8 cellular contexts compared by ENCODE assay signal in genomic region chr7:92835851-92836488, GRCh38. TPM values are rescaled to one million over a fixed set of nuclear protein-coding genes. Genes with fewer than 3 reads are reported as not detected.
A peak's percentile ranks its signal among the peaks of the same experiment; 100 is the strongest.
DNase-seq lines count a peak whose midpoint lies in the region; ATAC-seq and TF ChIP-seq lines count a peak whose summit lies in the region.

No MANE protein-coding gene starts in this region.

- H2AK9ac ChIP-seq in IMR-90 (replicated peaks; ENCODE audit: low read depth, low read length, poor library complexity) = peak overlapping the region; percentile 98

- peak overlapping the region; percentile 86 for H2AFZ ChIP-seq in IMR-90 (replicated peaks; ENCODE audit: low read length, poor library complexity)

- in situ Hi-C loops in IMR-90 (cut with MboI; ENCODE audit: low sequenced_read_pairs) = no loop called here

- H3K4me3 ChIP-seq in Caco-2 (ENCODE audit: low read depth, low read length) (peak overlapping the region; percentile 79), IMR-90 (ENCODE audit: insufficient read depth, low read depth, low read length) (peak overlapping the region; percentile 98), mesendoderm (ENCODE audit: low read length) (peak overlapping the region; percentile 80), subcutaneous abdominal adipose tissue (ENCODE audit: low read depth in 1 of 5, low read length in 5 of 5) (peak overlapping the region; percentile 96 to 99 (median 98))

- H2AK5ac ChIP-seq in IMR-90 (ENCODE audit: low read depth, low read length) = peak overlapping the region; percentile 93
- H2AK5ac ChIP-seq in mesendoderm (ENCODE audit: low read length) = no peak overlapping the region

- no peaks in the 10 kb centered on the region for H3K36me3 ChIP-seq in Caco-2 (ENCODE audit: control insufficient read depth, insufficient read depth, low read length)
- peaks cover 7% of the 10 kb centered on the region for H3K36me3 ChIP-seq in IMR-90 (ENCODE audit: control insufficient read depth, insufficient read depth, low read length)
- H3K36me3 ChIP-seq in mesendoderm (ENCODE audit: control insufficient read depth, insufficient read depth, low read length) = no peaks in the 10 kb centered on the region
- peaks cover 0 to 3% (median 0%) of the 10 kb centered on the region in 5 donors for H3K36me3 ChIP-seq in subcutaneous abdominal adipose tissue (ENCODE audit: control insufficient read depth in 5 of 5, insufficient read depth in 5 of 5, low read length in 5 of 5)

- peak overlapping the region; percentile 65 for H3K14ac ChIP-seq in IMR-90 (replicated peaks; ENCODE audit: low read depth, low read length)

- BruUV-seq in Caco-2 (replicated peaks; lab: Mats Ljungman, UMichigan) (no TSS peak), IMR-90 (replicated peaks; lab: Mats Ljungman, UMichigan) (no TSS peak)

- POLR2A ChIA-PET in Caco-2 (lab: Charles Lee) (interaction anchor here (0.6 kb wide), 2 partner anchors 97 to 98 kb away, joined by 3 to 15 read pairs; no protein-coding TSS in a partner anchor), IMR-90 (lab: Charles Lee; ENCODE audit: unreplicated experiment) (interaction anchor here (0.5 to 1.2 kb wide), 5 partner anchors 151 to 308 kb away, joined by 3 to 14 read pairs (median 5); partner anchors contain the start of genes PEX1 and RBM48)

- peak overlapping the region; percentile 64 for H2BK120ac ChIP-seq in IMR-90 (ENCODE audit: low read depth, low read length)
- peak overlapping the region; percentile 68 for H2BK120ac ChIP-seq in mesendoderm (ENCODE audit: low read depth, low read length)

- DNase-seq in Caco-2 (peak; percentile 25 to 36), IMR-90 (no peak), mesendoderm (peak; percentile 34), middle frontal gyrus (ENCODE audit: extremely low spot score, low spot score) (no peak)
- DNase-seq in effector CD8-positive, alpha-beta T cell (lab: John Stamatoyannopoulos, UW) = peak; percentile 6

- WGBS in IMR-90 (ENCODE audit: extremely low coverage in 2 of 2, insufficient read length in 1 of 2), 2 experiments = no CpG with 5 or more reads among the region's 32 CpGs
- WGBS in mesendoderm (ENCODE audit: extremely low coverage, insufficient coverage, low lambda C conversion rate) = no CpG with 5 or more reads among the region's 32 CpGs

- H3K27ac ChIP-seq in IMR-90 (ENCODE audit: insufficient read depth, low read length) (peak overlapping the region; percentile 98), mesendoderm (ENCODE audit: low read depth, low read length) (peak overlapping the region; percentile 52), subcutaneous abdominal adipose tissue (ENCODE audit: low read depth, low read length) (peak overlapping the region; percentile 89)

- peak overlapping the region; percentile 86 for H3K4me3 Mint-ChIP-seq in Caco-2 (ENCODE audit: unreplicated experiment)

- peak overlapping the region; percentile 37 for H2BK15ac ChIP-seq in IMR-90 (ENCODE audit: low read depth, low read length)
- H2BK15ac ChIP-seq in mesendoderm (replicated peaks; ENCODE audit: low read depth) = no peak overlapping the region

- no peak for TF ChIP-seq CTCF in Caco-2 (IDR thresholded peaks at IDR 0.05; ENCODE audit: insufficient read depth in 1 of 2, low read depth in 1 of 2, low read length in 1 of 2, severe bottlenecking in 1 of 2, unreplicated experiment in 1 of 2)
- no peak for TF ChIP-seq CTCF in IMR-90 (conservative IDR thresholded peaks at IDR 0.05; ENCODE audit: low read depth, low read length)

- peak overlapping the region; percentile 82 to 94 for H4K8ac ChIP-seq in IMR-90 (ENCODE audit: low read depth in 2 of 2, low read length in 2 of 2)
- H4K8ac ChIP-seq in mesendoderm (ENCODE audit: low read depth, low read length) = no peak overlapping the region

- TF ChIP-seq RAD21 in IMR-90 (IDR thresholded peaks at IDR 0.05; ENCODE audit: low read length) = no peak

- H3K36me3 Mint-ChIP-seq in Caco-2 (ENCODE audit: insufficient read depth, unreplicated experiment) = peaks cover 54% of the 10 kb centered on the region

- CTCF ChIA-PET in Caco-2 (lab: Charles Lee) = interaction anchor here (0.6 to 1.6 kb wide), 5 partner anchors 18 to 389 kb away, joined by 4 to 12 read pairs (median 8); partner anchors contain the start of gene GATAD1
- CTCF ChIA-PET in IMR-90 (lab: Yijun Ruan, JAX) = no interaction called here

- intact Hi-C loops in Caco-2 (cut with micrococcal nuclease; ENCODE audit: unreplicated experiment) (loop anchor here (5.0 kb wide), 1 partner anchor 391 kb away; the partner anchor contains the start of gene HEPACAM2), IMR-90 (cut with micrococcal nuclease) (loop anchor here (1.0 kb wide), 1 partner anchor 151 kb away; no protein-coding TSS in a partner anchor)

- H3K56ac ChIP-seq in IMR-90 (ENCODE audit: extremely low read depth, insufficient read depth, low read length) (peak overlapping the region; percentile 81), mesendoderm (ENCODE audit: low read length) (peak overlapping the region; percentile 86)

- peak overlapping the region; percentile 93 for H2BK5ac ChIP-seq in IMR-90 (ENCODE audit: low read depth, low read length, poor library complexity, severe bottlenecking)
- H2BK5ac ChIP-seq in mesendoderm (ENCODE audit: low read length) = peak overlapping the region; percentile 67

- dilution Hi-C loops in IMR-90 (cut with HindIII; ENCODE audit: low sequenced_read_pairs, unreplicated experiment) = no loop called here

- H3K4me1 Mint-ChIP-seq in Caco-2 (ENCODE audit: low read depth, unreplicated experiment) = peaks cover 16% of the 10 kb centered on the region

- H3K27ac Mint-ChIP-seq in Caco-2 (ENCODE audit: unreplicated experiment) = peak overlapping the region; percentile 77

- peak overlapping the region; percentile 93 for H4K91ac ChIP-seq in IMR-90 (ENCODE audit: insufficient read depth, low read depth, low read length)

- H3K9me1 ChIP-seq in IMR-90 (ENCODE audit: insufficient read depth, low read length) = no peaks in the 10 kb centered on the region

- no peaks in the 10 kb centered on the region for H3K79me2 ChIP-seq in mesendoderm (ENCODE audit: control insufficient read depth, insufficient read depth, low read length)

- H4K5ac ChIP-seq in IMR-90 (ENCODE audit: low read depth, low read length) (peak overlapping the region; percentile 45), mesendoderm (ENCODE audit: low read length) (no peak overlapping the region)

- peak overlapping the region; percentile 96 for H3K4ac ChIP-seq in IMR-90 (ENCODE audit: low read depth, low read length)
- H3K4ac ChIP-seq in mesendoderm (ENCODE audit: low read depth, low read length) = no peak overlapping the region

- peak overlapping the region; percentile 2 for H2BK20ac ChIP-seq in IMR-90 (ENCODE audit: low read depth, low read length)

- H3K4me1 ChIP-seq in Caco-2 (peaks cover 10% of the 10 kb centered on the region), IMR-90 (ENCODE audit: control insufficient read depth, insufficient read depth, low read length) (peaks cover under 1% of the 10 kb centered on the region; the same call in 1 of the 2 replicates), mesendoderm (ENCODE audit: control insufficient read depth, low read depth, low read length) (no peaks in the 10 kb centered on the region), subcutaneous abdominal adipose tissue (ENCODE audit: control insufficient read depth in 5 of 5, insufficient read depth in 5 of 5, low read length in 5 of 5) (peaks cover 2 to 51% (median 33%) of the 10 kb centered on the region in 5 donors)

- H3K79me1 ChIP-seq in IMR-90 (ENCODE audit: low read depth in 1 of 2, low read length in 2 of 2) (peaks cover 0 to 13% of the 10 kb centered on the region in 2 experiments; a peak in 2 of 4 replicates), mesendoderm (ENCODE audit: low read length) (no peaks in the 10 kb centered on the region)

- H3K18ac ChIP-seq in IMR-90 (ENCODE audit: low read depth, low read length) (peak overlapping the region; percentile 94), mesendoderm (ENCODE audit: low read length) (peak overlapping the region; percentile 96)

- peak overlapping the region; percentile 79 for H3K4me2 ChIP-seq in IMR-90 (ENCODE audit: low read depth, low read length)
- H3K4me2 ChIP-seq in mesendoderm (ENCODE audit: low read length) = peak overlapping the region; percentile 71

- H3K9ac ChIP-seq in IMR-90 (ENCODE audit: low read depth, low read length) (peak overlapping the region; percentile 98), mesendoderm (ENCODE audit: low read length) (peak overlapping the region; percentile 67), subcutaneous abdominal adipose tissue (ENCODE audit: low read length in 5 of 5) (peak overlapping the region; percentile 57 to 82 (median 78))

- H3K27me3 Mint-ChIP-seq in Caco-2 (ENCODE audit: insufficient read depth, unreplicated experiment) = no peaks in the 10 kb centered on the region

- H4K20me1 ChIP-seq in IMR-90 (ENCODE audit: insufficient read depth, low read length) = peaks cover 19% of the 10 kb centered on the region

- H3K27me3 ChIP-seq in Caco-2 (replicated peaks; ENCODE audit: control insufficient read depth, insufficient read depth, low read length) (no peaks in the 10 kb centered on the region), IMR-90 (ENCODE audit: control insufficient read depth, insufficient read depth, low read length) (no peaks in the 10 kb centered on the region), mesendoderm (ENCODE audit: insufficient read depth, low read length, poor library complexity) (no peaks in the 10 kb centered on the region), subcutaneous abdominal adipose tissue (ENCODE audit: control insufficient read depth in 5 of 5, insufficient read depth in 4 of 5, low read length in 5 of 5) (no peaks in the 10 kb centered on the region)

- ATAC-seq in IMR-90 (ENCODE audit: low read depth) (0 out of 2 replicates have a peak, but pooled peaks have one; percentile 0), GM21515 (IDR thresholded peaks at IDR 0.05; ENCODE audit: unreplicated experiment) (no peak)
- ATAC-seq in activated CD4-positive, CD25-positive, alpha-beta regulatory T cell treated with anti-CD3 and anti-CD28 coated beads, Interleukin-2, amount 50 U/mL, for 24 hours = peak; percentile 3 to 5

- peak overlapping the region; percentile 87 for H3K23ac ChIP-seq in IMR-90 (ENCODE audit: low read depth, low read length)
- H3K23ac ChIP-seq in mesendoderm (ENCODE audit: low read length) = peak overlapping the region; percentile 81

- peak; percentile 8; the same call in 1 of the 2 replicates for TF ChIP-seq POLR2A in IMR-90 (IDR thresholded peaks at IDR 0.05; ENCODE audit: low read depth, low read length)

- no peaks in the 10 kb centered on the region for H3K9me3 ChIP-seq in Caco-2
- H3K9me3 ChIP-seq in IMR-90 (ENCODE audit: control insufficient read depth, insufficient read depth, low read length) = no peaks in the 10 kb centered on the region
- H3K9me3 ChIP-seq in subcutaneous abdominal adipose tissue (ENCODE audit: control insufficient read depth in 5 of 5, low read length in 5 of 5) = no peaks in the 10 kb centered on the region

- H3K9me3 Mint-ChIP-seq in Caco-2 (ENCODE audit: unreplicated experiment) = no peaks in the 10 kb centered on the region

RNA-seq across cellular contexts. Expression of gene CDK6, which starts 0.4 kb away (rescaled TPM):
- total RNA-seq in Caco-2 (2022) (165 and 175 TPM in 2 replicates), IMR-90 (2012; rRNA removed) (131 and 195 TPM in 2 replicates)
- 21.5 and 22.2 TPM in 2 replicates for polyA plus RNA-seq in IMR-90 (2012; rRNA removed)
- 13.8 and 26.3 TPM in 2 replicates for polyA plus RNA-seq in IMR-90 (2012; cell fraction: cytosol; rRNA removed)
- polyA plus RNA-seq in IMR-90 (2012; cell fraction: nucleus; rRNA removed; ENCODE audit: low replicate concordance) = 36.7 and 50.1 TPM in 2 replicates
- polyA plus RNA-seq in mesendoderm (2013, experiment 1 of 2) = 10.9 TPM
- 9.9 TPM for polyA plus RNA-seq in mesendoderm (2013, experiment 2 of 2)

Comparison
In these comparisons a context has a peak if more than half of its experiments do, and no peak if none do; other contexts are left out.
1. DNase-seq: peak in Caco-2 (2 of 2), effector CD8-positive, alpha-beta T cell (single experiment) and mesendoderm (single experiment); none in IMR-90 (single experiment) and middle frontal gyrus (single experiment).
2. Peak in every context shown above with its lines, with median percentiles within 50 percentile points of each other: H3K4me3 ChIP-seq, H3K27ac ChIP-seq and H3K9ac ChIP-seq.